ENCODE assay signal across 1 cellular context in genomic region chr4:41156574-41156973, GRCh38.
A peak's percentile ranks its signal among the peaks of the same experiment; 100 is the strongest.
TF ChIP-seq lines count a peak whose summit lies in the region.

No MANE protein-coding gene starts in this region.

TF ChIP-seq in SK-N-SH, 30 proteins besides CTCF, POLR2A, EP300 and RAD21 (continued from another document):
- TF ChIP-seq IRF3 (IDR thresholded peaks at IDR 0.05; ENCODE audit: low read depth, low read length) (no peak), MXI1 (IDR thresholded peaks at IDR 0.05; ENCODE audit: low read depth, low read length) (no peak), MEF2A (IDR thresholded peaks at IDR 0.05; ENCODE audit: borderline replicate concordance, low read depth) (no peak), PBX3 (IDR thresholded peaks at IDR 0.05) (peak; percentile 66), POLR2AphosphoS5 (IDR thresholded peaks at IDR 0.05; ENCODE audit: low read depth, low read length) (no peak), FOSL2 (IDR thresholded peaks at IDR 0.05; ENCODE audit: borderline replicate concordance, low read depth) (peak; percentile 82), ZBTB33 (IDR thresholded peaks at IDR 0.05; ENCODE audit: borderline replicate concordance, low read depth) (no peak), MAX (IDR thresholded peaks at IDR 0.05; ENCODE audit: low read depth) (peak; percentile 36; the same call in 1 of the 2 replicates), FOXJ3 (CRISPR knock-in tag; IDR thresholded peaks at IDR 0.05) (no peak), NRF1 (IDR thresholded peaks at IDR 0.05; ENCODE audit: low read depth, low read length) (no peak), REST (IDR thresholded peaks at IDR 0.05; ENCODE audit: low read depth, low read length) (no peak)
